ENCODE assay signal across 13 cellular contexts in genomic region chr2:212727751-212728150, GRCh38.
DNase-seq lines count a peak whose midpoint lies in the region; ATAC-seq and TF ChIP-seq lines count a peak whose summit lies in the region.
"Had no signal": no experiment of that assay in that cellular context is flagged by ENCODE, and none has a peak within 500 bp of the region (broad histone marks: within the 10 kb centered on the region; RNA-seq: fewer than 3 reads in every experiment).

No MANE protein-coding gene starts in this region.

- no peak for TF ChIP-seq CTCF in epithelial cell of esophagus (IDR thresholded peaks at IDR 0.05; ENCODE audit: insufficient read depth, low read depth, low read length, missing control alignments)

- DNase-seq in epithelial cell of esophagus (ENCODE audit: low read depth) (peak; percentile 62), GM19238 (ENCODE audit: insufficient read length, low spot score) (no peak), NCI-H2227 treated with DMSO at 0.1 percent for 48 hours (lab: John Stamatoyannopoulos, UW) (no peak), cerebellar nuclear complex (lab: John Stamatoyannopoulos, UW) (no peak), NCI-H2171 treated with DMSO at 0.1 percent for 48 hours (lab: John Stamatoyannopoulos, UW) (no peak)
- DNase-seq: amygdala, erythroblast, left cardiac atrium, Peyer's patch had no signal

- ATAC-seq in GM18520 (IDR thresholded peaks at IDR 0.05; ENCODE audit: unreplicated experiment) (peak; percentile 50), GM21367 (IDR thresholded peaks at IDR 0.05; ENCODE audit: unreplicated experiment) (peak; percentile 48), HG03097 (IDR thresholded peaks at IDR 0.05; ENCODE audit: low FRiP score, unreplicated experiment) (peak; percentile 45)
- ATAC-seq: GM23338 had no signal

- H3K4me3 ChIP-seq in epithelial cell of esophagus (ENCODE audit: low read length): no peak overlapping the region
- H3K4me3 ChIP-seq: GM23338, Peyer's patch had no signal
